ENCODE assay signal across 11 cellular contexts in the genomic region with DNA sequence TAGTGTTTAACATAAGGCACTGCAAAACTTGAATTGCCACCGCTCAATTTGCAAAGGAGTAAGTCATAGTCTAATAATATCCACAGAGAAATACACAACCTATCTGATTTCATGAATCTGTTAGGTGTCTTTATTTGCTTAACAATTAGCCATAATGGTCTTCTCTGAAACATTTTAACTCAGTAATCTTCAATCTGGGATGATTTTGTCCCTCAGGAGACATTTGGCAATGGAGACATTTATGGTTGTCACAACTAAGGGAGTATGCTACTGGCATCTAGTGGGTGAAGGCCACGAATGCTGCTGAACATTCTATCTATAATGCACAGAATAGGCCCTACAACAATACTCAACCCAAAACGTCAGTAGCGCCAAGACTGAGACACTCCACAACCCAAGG. TPM values are rescaled to one million over a fixed set of nuclear protein-coding genes. Genes with fewer than 3 reads are reported as not detected.
DNase-seq lines count a peak whose midpoint lies in the region; ATAC-seq and TF ChIP-seq lines count a peak whose summit lies in the region.
"Had no signal": no experiment of that assay in that cellular context is flagged by ENCODE, and none has a peak within 500 bp of the region (broad histone marks: within the 10 kb centered on the region; RNA-seq: fewer than 3 reads in every experiment).

No MANE protein-coding gene starts in this region.

- H3K27ac Mint-ChIP-seq in CD8-positive, alpha-beta memory T cell: peak overlapping the region in 6 of 8 donors; percentile 29 to 50 (median 40)
- H3K27ac Mint-ChIP-seq: activated CD8-positive, alpha-beta T cell treated with anti-CD3 and anti-CD28 coated beads, Interleukin-2, amount 10 ng/mL, durations not matched to agents 7 days and 5 days; GM23338 had no signal

- H3K9me3 Mint-ChIP-seq in CD8-positive, alpha-beta memory T cell: no peaks in the 10 kb centered on the region

- H3K4me2 ChIP-seq in HCT116 (ENCODE audit: low read length): no peak overlapping the region
- H3K4me2 ChIP-seq in mesenchymal stem cell (ENCODE audit: low read length, poor library complexity, severe bottlenecking): no peak overlapping the region
- H3K4me2 ChIP-seq: GM23338 had no signal

- H3K4me1 ChIP-seq in CD8-positive, alpha-beta memory T cell (ENCODE audit: insufficient read depth, low read length): peaks cover 42% of the 10 kb centered on the region
- H3K4me1 ChIP-seq in HCT116 (ENCODE audit: control insufficient read depth in 1 of 2, insufficient read depth in 2 of 2, low read length in 2 of 2) (peaks cover 15 to 34% of the 10 kb centered on the region in 2 experiments), adipocyte (ENCODE audit: control insufficient read depth, insufficient read depth, low read length) (peaks cover 15% of the 10 kb centered on the region), mesenchymal stem cell (ENCODE audit: control insufficient read depth, insufficient read depth, low read depth, low read length) (peaks cover 11% of the 10 kb centered on the region)

- ATAC-seq in HCT116: no peak
- ATAC-seq in HG03135 (IDR thresholded peaks at IDR 0.05; ENCODE audit: unreplicated experiment): no peak
- no peak for ATAC-seq in HG03469 (IDR thresholded peaks at IDR 0.05; ENCODE audit: unreplicated experiment)
- ATAC-seq: activated CD8-positive, alpha-beta T cell treated with anti-CD3 and anti-CD28 coated beads, Interleukin-2, amount 10 ng/mL, durations not matched to agents 7 days and 5 days; GM23338; stimulated activated naive CD8-positive, alpha-beta T cell treated with anti-CD3 and anti-CD28 coated beads, Interleukin-15, Interleukin-2, amounts not matched to agents 100 U/mL and 50 U/mL, for 24 hours had no signal

- no peak overlapping the region for H3K14ac ChIP-seq in mesenchymal stem cell (ENCODE audit: low read length in 2 of 2)

- TF ChIP-seq POLR2A in HCT116 (IDR thresholded peaks at IDR 0.05; ENCODE audit: borderline replicate concordance, extremely low read depth, insufficient read depth, insufficient read length): no peak

- no peak overlapping the region for H2BK5ac ChIP-seq in mesenchymal stem cell (ENCODE audit: low read depth, low read length, poor library complexity, severe bottlenecking)

- no TSS peak for BruUV-seq in HCT116 (replicated peaks; lab: Mats Ljungman, UMichigan)

- no peak for DNase-seq in CD8-positive, alpha-beta memory T cell
- no peak for DNase-seq in HCT116 (ENCODE audit: low read depth, low spot score)
- peak; percentile 17 for DNase-seq in adipocyte (ENCODE audit: low read depth)
- no peak for DNase-seq in mesenchymal stem cell
- no peak for DNase-seq in AG08396 (ENCODE audit: low spot score)
- DNase-seq in HCEC 1CT: no peak
- DNase-seq: activated CD8-positive, alpha-beta T cell treated with anti-CD3 and anti-CD28 coated beads, Interleukin-2, amount 10 ng/mL, durations not matched to agents 7 days and 5 days; stimulated activated naive CD8-positive, alpha-beta T cell treated with anti-CD3 and anti-CD28 coated beads, Interleukin-15, Interleukin-2, amounts not matched to agents 100 U/mL and 50 U/mL, for 24 hours had no signal

- 93% methylated on average over 3 of the region's 4 CpGs for WGBS in mesenchymal stem cell

- H3K18ac ChIP-seq in mesenchymal stem cell (ENCODE audit: low read depth in 1 of 2, low read length in 2 of 2): no peak overlapping the region

- no peak overlapping the region for H3K23ac ChIP-seq in mesenchymal stem cell (ENCODE audit: low read length in 2 of 2)

- peaks cover 0 to 22% (median 3%) of the 10 kb centered on the region in 3 donors for H3K36me3 Mint-ChIP-seq in CD8-positive, alpha-beta memory T cell

- H3K79me2 ChIP-seq in HCT116 (ENCODE audit: insufficient read depth, low read length): peaks cover 93% of the 10 kb centered on the region

- H2AFZ ChIP-seq in HCT116 (ENCODE audit: low read depth, low read length, poor library complexity, severe bottlenecking) (no peak overlapping the region), mesenchymal stem cell (ENCODE audit: low read depth, low read length) (no peak overlapping the region)
- H2AFZ ChIP-seq: GM23338 had no signal

- no peaks in the 10 kb centered on the region for H3K9me2 ChIP-seq in HCT116 (ENCODE audit: insufficient read depth)

- no peak overlapping the region for H4K8ac ChIP-seq in mesenchymal stem cell (ENCODE audit: low read length)

- H3K27me3 ChIP-seq in CD8-positive, alpha-beta memory T cell (ENCODE audit: insufficient read depth, low read length, poor library complexity, severe bottlenecking): no peaks in the 10 kb centered on the region
- H3K27me3 ChIP-seq in HCT116 (ENCODE audit: insufficient read depth, low read length) (no peaks in the 10 kb centered on the region), adipocyte (replicated peaks; ENCODE audit: control insufficient read depth, insufficient read depth, low read length) (no peaks in the 10 kb centered on the region), mesenchymal stem cell (ENCODE audit: control insufficient read depth in 1 of 2, insufficient read depth in 1 of 2, low read length in 2 of 2) (no peaks in the 10 kb centered on the region)

- no peaks in the 10 kb centered on the region for H3K36me3 ChIP-seq in CD8-positive, alpha-beta memory T cell (ENCODE audit: insufficient read depth, low read length)
- H3K36me3 ChIP-seq in HCT116 (ENCODE audit: control insufficient read depth in 1 of 2, insufficient read depth in 2 of 2, low read length in 2 of 2) (peaks cover 0 to 10% of the 10 kb centered on the region in 2 experiments; a peak in 1 of 4 replicates), adipocyte (ENCODE audit: control insufficient read depth, insufficient read depth, low read length, severe bottlenecking) (no peaks in the 10 kb centered on the region), mesenchymal stem cell (ENCODE audit: control insufficient read depth in 1 of 2, insufficient read depth in 2 of 2, low read depth in 1 of 2, low read length in 2 of 2) (peaks cover 0 to 4% of the 10 kb centered on the region in 2 experiments)

- peaks cover 0 to 1% of the 10 kb centered on the region in 2 donors for H3K27me3 Mint-ChIP-seq in CD8-positive, alpha-beta memory T cell

- POLR2A ChIA-PET in CD8-positive, alpha-beta memory T cell (lab: Charles Lee): no interaction called here
- POLR2A ChIA-PET in HCT116 (lab: Charles Lee): no interaction called here

- peaks cover 22% of the 10 kb centered on the region; the same call in 1 of the 2 replicates for H4K20me1 ChIP-seq in HCT116 (ENCODE audit: insufficient read depth)

- no peaks in the 10 kb centered on the region for H3K9me3 ChIP-seq in CD8-positive, alpha-beta memory T cell (ENCODE audit: low read length)
- H3K9me3 ChIP-seq in HCT116 (ENCODE audit: control insufficient read depth in 1 of 2, insufficient read depth in 1 of 2, low read depth in 1 of 2, low read length in 2 of 2): no peaks in the 10 kb centered on the region
- no peaks in the 10 kb centered on the region for H3K9me3 ChIP-seq in adipocyte (ENCODE audit: control insufficient read depth, low read length)
- no peaks in the 10 kb centered on the region for H3K9me3 ChIP-seq in mesenchymal stem cell (ENCODE audit: control insufficient read depth, low read length)

- no peak overlapping the region for H3K27ac ChIP-seq in CD8-positive, alpha-beta memory T cell (ENCODE audit: low read depth, low read length)
- no peak overlapping the region for H3K27ac ChIP-seq in HCT116 (ENCODE audit: low read depth, low read length)
- no peak overlapping the region for H3K27ac ChIP-seq in mesenchymal stem cell (ENCODE audit: low read length, poor library complexity, severe bottlenecking)

- H3K4me3 ChIP-seq in CD8-positive, alpha-beta memory T cell (ENCODE audit: low read length): no peak overlapping the region
- no peak overlapping the region for H3K4me3 ChIP-seq in HCT116 (replicated peaks in 1 of 2; ENCODE audit: low read depth in 1 of 2, low read length in 2 of 2)
- no peak overlapping the region for H3K4me3 ChIP-seq in adipocyte (ENCODE audit: low read length)
- no peak overlapping the region for H3K4me3 ChIP-seq in mesenchymal stem cell (ENCODE audit: insufficient read depth in 1 of 2, low read depth in 1 of 2, low read length in 2 of 2)
- H3K4me3 ChIP-seq: GM23338 had no signal

- H3K4me1 Mint-ChIP-seq in CD8-positive, alpha-beta memory T cell: peaks cover 54 to 74% (median 65%) of the 10 kb centered on the region in 3 donors

- H2BK120ac ChIP-seq in mesenchymal stem cell (ENCODE audit: low read depth, low read length): no peak overlapping the region

- 0 out of 6 replicates have a peak, but pooled peaks of 1 of the 3 experiments have one; percentile 17 for TF ChIP-seq CTCF in HCT116 (IDR thresholded peaks at IDR 0.05 in 2 of 3, conservative IDR thresholded peaks at IDR 0.05 in 1 of 3; ENCODE audit: borderline replicate concordance in 1 of 3, insufficient read depth in 1 of 3, low read depth in 2 of 3, low read length in 2 of 3)

- intact Hi-C loops in HCT116 (cut with micrococcal nuclease): no loop called here

- RAD21 ChIA-PET in HCT116 (lab: Charles Lee; ENCODE audit: low non-redundant PET in 1 of 2, low total read pairs in 2 of 2, uncharacterized antibody in 2 of 2, unreplicated experiment in 2 of 2): no interaction called here

- CTCF ChIA-PET in CD8-positive, alpha-beta memory T cell (lab: Charles Lee): no interaction called here
- CTCF ChIA-PET in HCT116 (lab: Charles Lee): no interaction called here

- H3K9ac ChIP-seq in HCT116 (ENCODE audit: low read length) (no peak overlapping the region), adipocyte (ENCODE audit: low read length) (no peak overlapping the region), mesenchymal stem cell (ENCODE audit: low read length) (peak overlapping the region; percentile 22)

- no peak overlapping the region for H2BK15ac ChIP-seq in mesenchymal stem cell (ENCODE audit: low read depth, poor library complexity, severe bottlenecking)

- peak overlapping the region in 4 of 7 donors; percentile 2 to 72 (median 36) for H3K4me3 Mint-ChIP-seq in CD8-positive, alpha-beta memory T cell
- H3K4me3 Mint-ChIP-seq: activated CD8-positive, alpha-beta T cell treated with anti-CD3 and anti-CD28 coated beads, Interleukin-2, amount 10 ng/mL, durations not matched to agents 7 days and 5 days; GM23338 had no signal

- peak; percentile 38 for TF ChIP-seq RAD21 in HCT116 (IDR thresholded peaks at IDR 0.05; ENCODE audit: low read depth)

- H4K91ac ChIP-seq in mesenchymal stem cell (ENCODE audit: low read length): no peak overlapping the region

- no peaks in the 10 kb centered on the region for H3K79me1 ChIP-seq in mesenchymal stem cell (replicated peaks; ENCODE audit: low read length, poor library complexity, severe bottlenecking)

- H2AK5ac ChIP-seq in mesenchymal stem cell (ENCODE audit: low read length, severe bottlenecking): no peak overlapping the region

- H3K4ac ChIP-seq in mesenchymal stem cell (ENCODE audit: low read depth in 1 of 2, low read length in 2 of 2): no peak overlapping the region

- no peak overlapping the region for H2BK12ac ChIP-seq in mesenchymal stem cell (ENCODE audit: low read length in 2 of 2)

TF ChIP-seq in HCT116, 20 proteins besides CTCF, POLR2A, EP300 and RAD21 (continues in another document):
- TF ChIP-seq TCF7L2 (IDR thresholded peaks at IDR 0.05; ENCODE audit: borderline replicate concordance, extremely low read depth, insufficient read depth, insufficient read length) (no peak), EZH2 (IDR thresholded peaks at IDR 0.05) (no peak)

RNA-seq across cellular contexts. Expression of a gene that starts 4.3 kb away (rescaled TPM):
- total RNA-seq in CD8-positive, alpha-beta memory T cell: 10 to 100 TPM; 54.9 to 68.0 TPM
- 66.6 TPM for polyA plus RNA-seq in CD8-positive, alpha-beta memory T cell
- 80.6 TPM for total RNA-seq in HCT116 (2021; ENCODE audit: unreplicated experiment)
- 21.9 and 29.5 TPM in 2 replicates for polyA plus RNA-seq in HCT116 (2012)
- 63.6 TPM for polyA plus RNA-seq in mesenchymal stem cell (2013, experiment 1 of 2)
- polyA plus RNA-seq in mesenchymal stem cell (2013, experiment 2 of 2): 69.4 TPM
